ENCODE assay signal across 8 cellular contexts in the genomic region with DNA sequence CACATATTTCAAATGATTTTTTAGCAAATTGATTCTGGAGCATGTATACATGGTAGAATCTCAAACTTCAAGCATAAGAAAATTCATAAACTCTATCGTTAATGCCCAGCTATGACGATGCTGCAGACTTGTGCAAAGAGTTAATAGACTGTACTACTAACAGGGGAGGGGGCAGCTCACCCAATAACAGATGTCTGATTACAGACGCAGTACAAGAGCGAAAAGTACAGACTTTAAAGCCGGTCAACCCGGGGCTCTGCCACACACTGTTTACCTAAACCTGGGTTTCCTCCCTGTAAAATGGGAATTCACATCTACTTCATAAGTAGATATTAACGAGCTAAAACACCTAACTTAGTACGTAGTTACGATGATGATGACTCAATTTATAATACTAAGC. TPM values are rescaled to one million over a fixed set of nuclear protein-coding genes. Genes with fewer than 3 reads are reported as not detected.
DNase-seq lines count a peak whose midpoint lies in the region; ATAC-seq and TF ChIP-seq lines count a peak whose summit lies in the region.

No MANE protein-coding gene starts in this region.

- H3K4me3 ChIP-seq in lower leg skin (ENCODE audit: low read depth, poor library complexity, severe bottlenecking): peak overlapping the region; percentile 95
- peak overlapping the region; percentile 72 for H3K4me3 ChIP-seq in urinary bladder (ENCODE audit: low read depth, low read length)

- no peaks in the 10 kb centered on the region for H3K36me3 ChIP-seq in urinary bladder (ENCODE audit: insufficient read depth)

- peak overlapping the region; percentile 96 for H3K4me3 Mint-ChIP-seq in activated naive CD4-positive, alpha-beta T cell treated with anti-CD3 and anti-CD28 coated beads, Interleukin-2, amount 50 U/mL, for 24 hours

- H3K36me3 Mint-ChIP-seq in activated naive CD4-positive, alpha-beta T cell treated with anti-CD3 and anti-CD28 coated beads, Interleukin-2, amount 50 U/mL, for 24 hours: no peaks in the 10 kb centered on the region

- peak overlapping the region; percentile 96 for H3K27ac Mint-ChIP-seq in activated naive CD4-positive, alpha-beta T cell treated with anti-CD3 and anti-CD28 coated beads, Interleukin-2, amount 50 U/mL, for 24 hours

- peaks cover 53% of the 10 kb centered on the region for H3K4me1 Mint-ChIP-seq in activated naive CD4-positive, alpha-beta T cell treated with anti-CD3 and anti-CD28 coated beads, Interleukin-2, amount 50 U/mL, for 24 hours

- no peak for ATAC-seq in GM18520 (IDR thresholded peaks at IDR 0.05; ENCODE audit: unreplicated experiment)

- no peak overlapping the region for H3K27ac ChIP-seq in urinary bladder (ENCODE audit: low read depth)

- intact Hi-C loops in lower leg skin (cut with DNase I; ENCODE audit: low total_unique reads): no loop called here

- DNase-seq in activated naive CD4-positive, alpha-beta T cell treated with anti-CD3 and anti-CD28 coated beads, Interleukin-2, amount 50 U/mL, for 16 hours: no peak
- DNase-seq in amniotic epithelial cell (ENCODE audit: low read depth) (peak; percentile 2), lower leg skin (ENCODE audit: low spot score in 2 of 2) (no peak), dedifferentiated amniotic fluid mesenchymal stem cell (ENCODE audit: extremely low spot score) (no peak)
- no peak for DNase-seq in stimulated activated CD4-positive, alpha-beta T cell treated with anti-CD3 and anti-CD28 coated beads, Interleukin-4, amount 100 ng/mL, for 4 hours

- no peak for TF ChIP-seq CTCF in lower leg skin (IDR thresholded peaks at IDR 0.05)

- H3K27me3 Mint-ChIP-seq in activated naive CD4-positive, alpha-beta T cell treated with anti-CD3 and anti-CD28 coated beads, Interleukin-2, amount 50 U/mL, for 24 hours: no peaks in the 10 kb centered on the region

- H3K9me3 Mint-ChIP-seq in activated naive CD4-positive, alpha-beta T cell treated with anti-CD3 and anti-CD28 coated beads, Interleukin-2, amount 50 U/mL, for 24 hours: no peaks in the 10 kb centered on the region

- 6% methylated on average over 9 of the region's 9 CpGs for WGBS in lower leg skin, 2 donors
- 3% methylated on average over 9 of the region's 9 CpGs for WGBS in urinary bladder

- no peak for TF ChIP-seq POLR2A in lower leg skin (IDR thresholded peaks at IDR 0.05)

- H3K4me1 ChIP-seq in urinary bladder (ENCODE audit: insufficient read depth): no peaks in the 10 kb centered on the region

RNA-seq across cellular contexts. Expression of gene TRIM23, which starts 0.7 kb away (rescaled TPM):
- 10 to 100 TPM; 13.9 to 20.4 (median 14.8) TPM for total RNA-seq in lower leg skin
- total RNA-seq in urinary bladder: 43.7 TPM
- 10.8 TPM for polyA plus RNA-seq in urinary bladder

RNA-seq across cellular contexts. Expression of gene SHLD3, which starts 1.3 kb away (rescaled TPM):
- 1 to 10 TPM; 2.0 to 4.4 (median 2.6) TPM for total RNA-seq in lower leg skin
- 9.9 TPM for total RNA-seq in urinary bladder
- polyA plus RNA-seq in urinary bladder: 1.7 TPM

RNA-seq across cellular contexts. Expression of gene TRAPPC13, which starts 1.3 kb away (rescaled TPM):
- total RNA-seq in lower leg skin (10 to 100 TPM; 11.4 to 18.1 (median 14.2) TPM), urinary bladder (50.0 TPM)
- polyA plus RNA-seq in urinary bladder: 15.9 TPM
